8 cellular contexts compared by ENCODE assay signal in genomic region chr7:95687759-95688343, GRCh38.
A peak's percentile ranks its signal among the peaks of the same experiment; 100 is the strongest.
DNase-seq lines count a peak whose midpoint lies in the region; ATAC-seq and TF ChIP-seq lines count a peak whose summit lies in the region.

No MANE protein-coding gene starts in this region.

- ATAC-seq in GM19438 (IDR thresholded peaks at IDR 0.05; ENCODE audit: low read depth, unreplicated experiment) (peak; percentile 45), GM18873 (IDR thresholded peaks at IDR 0.05; ENCODE audit: low FRiP score, unreplicated experiment) (no peak)
- no peak for ATAC-seq in stimulated activated naive B cell treated with anti-CD40 and anti-IgM and Interleukin-4, amounts not matched to agents 10 μg/mL and 1 μg/mL and 100 μg/mL, for 72 hours (replicated peaks)

- no peak overlapping the region for H3K4me3 ChIP-seq in cardiac fibroblast (replicated peaks in 1 of 2; ENCODE audit: low read depth in 2 of 2, low read length in 2 of 2)

- no peaks in the 10 kb centered on the region for H3K9me3 Mint-ChIP-seq in stimulated activated naive B cell treated with anti-CD40 and anti-IgM and Interleukin-4, amounts not matched to agents 10 μg/mL and 1 μg/mL and 100 μg/mL, for 72 hours

- peaks cover 0 to 8% of the 10 kb centered on the region in 2 donors for H3K4me1 Mint-ChIP-seq in stimulated activated naive B cell treated with anti-CD40 and anti-IgM and Interleukin-4, amounts not matched to agents 10 μg/mL and 1 μg/mL and 100 μg/mL, for 72 hours

- H3K36me3 Mint-ChIP-seq in stimulated activated naive B cell treated with anti-CD40 and anti-IgM and Interleukin-4, amounts not matched to agents 10 μg/mL and 1 μg/mL and 100 μg/mL, for 72 hours = no peaks in the 10 kb centered on the region

- peaks cover 0 to under 1% of the 10 kb centered on the region in 2 donors for H3K27me3 Mint-ChIP-seq in stimulated activated naive B cell treated with anti-CD40 and anti-IgM and Interleukin-4, amounts not matched to agents 10 μg/mL and 1 μg/mL and 100 μg/mL, for 72 hours

- no peak overlapping the region for H3K27ac Mint-ChIP-seq in stimulated activated naive B cell treated with anti-CD40 and anti-IgM and Interleukin-4, amounts not matched to agents 10 μg/mL and 1 μg/mL and 100 μg/mL, for 72 hours

- TF ChIP-seq CTCF in cardiac fibroblast (IDR thresholded peaks at IDR 0.05; ENCODE audit: low read depth, low read length) = peak; percentile 34

- DNase-seq in Ammon's horn (ENCODE audit: low spot score) = peak; percentile 72
- DNase-seq in NCI-H524 (lab: John Stamatoyannopoulos, UW) = peak; percentile 47 to 71
- peak; percentile 58 to 65 for DNase-seq in cardiac fibroblast (ENCODE audit: low read depth in 2 of 2)
- DNase-seq in medulla oblongata (ENCODE audit: extremely low spot score) = peak; percentile 74
- DNase-seq in stimulated activated naive B cell treated with anti-CD40 and anti-IgM and Interleukin-4, amounts not matched to agents 10 μg/mL and 1 μg/mL and 100 μg/mL, for 72 hours = no peak
- DNase-seq in activated effector memory CD4-positive, alpha-beta T cell treated with Interleukin-2 at 50 U/mL for 16 hours = no peak

- no peak overlapping the region for H3K4me3 Mint-ChIP-seq in stimulated activated naive B cell treated with anti-CD40 and anti-IgM and Interleukin-4, amounts not matched to agents 10 μg/mL and 1 μg/mL and 100 μg/mL, for 72 hours

Comparison
In these comparisons a context has a peak if more than half of its experiments do, and no peak if none do; other contexts are left out.
1. DNase-seq: peak in Ammon's horn (single experiment), NCI-H524 (2 of 2), cardiac fibroblast (2 of 2) and medulla oblongata (single experiment); none in stimulated activated naive B cell treated with anti-CD40 and anti-IgM and Interleukin-4, amounts not matched to agents 10 μg/mL and 1 μg/mL and 100 μg/mL, for 72 hours (single experiment) and activated effector memory CD4-positive, alpha-beta T cell treated with Interleukin-2 at 50 U/mL for 16 hours (single experiment).